ENCODE assay signal across 20 cellular contexts in the genomic region with DNA sequence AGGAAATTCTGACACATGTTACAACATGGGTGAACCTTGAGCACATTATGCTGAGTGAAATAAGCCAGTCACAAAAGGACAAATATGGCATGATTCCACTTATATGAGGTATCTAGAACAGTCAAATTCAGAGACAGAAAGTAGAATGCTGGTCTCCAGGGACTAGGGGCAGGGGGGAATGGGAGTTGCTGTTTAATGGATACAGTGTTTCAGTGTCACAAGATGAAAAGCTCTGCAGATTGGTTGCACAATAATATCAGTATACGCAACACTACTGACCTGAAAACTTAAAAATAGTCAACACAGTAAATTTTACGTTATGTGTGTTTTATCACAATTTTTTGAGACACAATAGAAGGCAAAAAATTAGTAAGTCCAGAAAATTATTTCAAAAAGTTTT. TPM values are rescaled to one million over a fixed set of nuclear protein-coding genes. Genes with fewer than 3 reads are reported as not detected.
"Had no signal": no experiment of that assay in that cellular context is flagged by ENCODE, and none has a peak within 500 bp of the region (broad histone marks: within the 10 kb centered on the region; RNA-seq: fewer than 3 reads in every experiment).

No MANE protein-coding gene starts in this region.

- H3K4me2 ChIP-seq: smooth muscle cell had no signal

- H3K36me3 ChIP-seq: breast epithelium, right atrium auricular region, thyroid gland, vagina had no signal

- H3K4me3 ChIP-seq: breast epithelium, lung, right atrium auricular region, smooth muscle cell, thyroid gland, vagina had no signal

- H3K27me3 ChIP-seq: breast epithelium, right atrium auricular region, thyroid gland, vagina had no signal

- DNase-seq: activated CD4-positive, alpha-beta T cell treated with anti-CD3 and anti-CD28 coated beads for 4 hours; activated CD8-positive, alpha-beta memory T cell treated with anti-CD3 and anti-CD28 coated beads, Interleukin-2, amount 50 U/mL, for 4 hours; activated CD8-positive, alpha-beta T cell treated with anti-CD3 and anti-CD28 coated beads for 36 hours; activated gamma-delta T cell treated with Interleukin-2 at 50 U/mL for 16 hours; activated naive CD8-positive, alpha-beta T cell treated with anti-CD3 and anti-CD28 coated beads for 36 hours; activated T-cell treated with anti-CD3 and anti-CD28 coated beads, Interleukin-2, amount 50 U/mL, for 72 hours; anterior cingulate cortex; endodermal cell; erythroblast; hippocampal formation; naive B cell; thyroid gland had no signal

- ATAC-seq: activated CD8-positive, alpha-beta T cell treated with anti-CD3 and anti-CD28 coated beads for 36 hours; activated T-cell treated with anti-CD3 and anti-CD28 coated beads, Interleukin-2, amount 50 U/mL, for 72 hours had no signal

- H3K9me3 ChIP-seq: breast epithelium, right atrium auricular region, thyroid gland, vagina had no signal

- H3K27ac ChIP-seq: breast epithelium, right atrium auricular region, thyroid gland, vagina, VCaP had no signal

- H3K4me1 ChIP-seq: breast epithelium had no signal

RNA-seq across cellular contexts. Expression of gene SPATA12, which starts 4.2 kb away (rescaled TPM):
- total RNA-seq: activated CD8-positive, alpha-beta T cell treated with anti-CD3 and anti-CD28 coated beads for 36 hours; activated naive CD8-positive, alpha-beta T cell treated with anti-CD3 and anti-CD28 coated beads for 36 hours; activated T-cell treated with anti-CD3 and anti-CD28 coated beads, Interleukin-2, amount 50 U/mL, for 72 hours; cerebellum; endodermal cell; posterior vena cava; right atrium auricular region; smooth muscle cell; thyroid gland; vagina had no signal
- polyA plus RNA-seq: smooth muscle cell had no signal
